Comparison of ENCODE assay signal across 1 cellular context in the genomic region with DNA sequence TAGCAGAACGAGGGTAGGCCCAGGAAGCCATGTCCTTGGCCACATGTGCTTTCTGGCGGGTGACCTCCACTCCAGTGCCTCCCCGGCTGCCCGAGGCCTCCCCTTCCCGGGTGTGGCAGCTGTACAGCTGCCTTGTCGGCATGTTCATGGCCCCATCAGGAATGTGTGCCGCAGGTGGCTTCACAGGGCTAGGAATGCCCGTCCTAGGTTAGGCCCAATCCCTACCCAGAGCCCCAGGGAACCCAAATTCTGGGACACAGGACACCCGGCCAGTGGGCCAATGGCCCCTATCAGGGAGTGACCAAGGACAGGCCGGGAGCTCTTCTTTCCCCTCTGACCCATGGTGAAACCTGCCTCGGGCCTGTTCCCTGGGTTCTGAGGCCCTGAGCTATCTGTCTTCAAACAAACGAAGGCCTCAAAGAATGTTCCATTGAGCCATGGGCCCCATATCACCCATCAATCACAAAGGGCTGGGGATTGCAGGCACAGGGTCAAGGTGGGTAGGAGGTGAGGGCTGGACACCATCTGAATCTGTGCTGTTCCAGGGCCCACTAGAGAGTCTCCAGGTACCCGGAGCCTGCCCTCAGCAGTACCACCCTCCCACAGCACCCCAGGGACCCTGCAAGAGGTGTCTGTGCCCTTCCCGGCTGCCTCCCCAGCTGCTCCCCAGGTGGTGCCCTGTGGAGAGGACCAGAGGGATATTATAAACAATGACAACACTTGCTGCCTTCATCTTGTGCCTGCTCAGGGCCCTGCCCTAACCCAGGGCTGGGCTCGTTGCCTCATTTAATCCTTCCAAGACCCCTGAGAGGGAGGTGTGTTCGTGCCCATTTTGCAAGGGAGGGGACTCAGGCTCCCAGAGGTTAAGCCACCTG.
TF ChIP-seq lines count a peak whose summit lies in the region.

No MANE protein-coding gene starts in this region.

TF ChIP-seq in IMR-90, 13 proteins besides CTCF, POLR2A, EP300 and RAD21:
- TF ChIP-seq BHLHE40 (IDR thresholded peaks at IDR 0.05; ENCODE audit: low read depth, low read length) (no peak), RFX5 (IDR thresholded peaks at IDR 0.05; ENCODE audit: low read depth, low read length) (no peak), MXI1 (IDR thresholded peaks at IDR 0.05; ENCODE audit: borderline replicate concordance, low read depth, low read length) (no peak), CHD1 (IDR thresholded peaks at IDR 0.05; ENCODE audit: low read depth, low read length) (no peak)
- TF ChIP-seq, protein P1, sequence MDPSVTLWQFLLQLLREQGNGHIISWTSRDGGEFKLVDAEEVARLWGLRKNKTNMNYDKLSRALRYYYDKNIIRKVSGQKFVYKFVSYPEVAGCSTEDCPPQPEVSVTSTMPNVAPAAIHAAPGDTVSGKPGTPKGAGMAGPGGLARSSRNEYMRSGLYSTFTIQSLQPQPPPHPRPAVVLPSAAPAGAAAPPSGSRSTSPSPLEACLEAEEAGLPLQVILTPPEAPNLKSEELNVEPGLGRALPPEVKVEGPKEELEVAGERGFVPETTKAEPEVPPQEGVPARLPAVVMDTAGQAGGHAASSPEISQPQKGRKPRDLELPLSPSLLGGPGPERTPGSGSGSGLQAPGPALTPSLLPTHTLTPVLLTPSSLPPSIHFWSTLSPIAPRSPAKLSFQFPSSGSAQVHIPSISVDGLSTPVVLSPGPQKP (IDR thresholded peaks at IDR 0.05; ENCODE audit: borderline replicate concordance, low read depth, low read length) = no peak
